ENCODE assay signal across 8 cellular contexts in genomic region chr11:73931039-73931645, GRCh38. TPM values are rescaled to one million over a fixed set of nuclear protein-coding genes. Genes with fewer than 3 reads are reported as not detected.
A peak's percentile ranks its signal among the peaks of the same experiment; 100 is the strongest.
DNase-seq lines count a peak whose midpoint lies in the region; ATAC-seq, FAIRE-seq and TF ChIP-seq lines count a peak whose summit lies in the region.

No MANE protein-coding gene starts in this region.

- DNase-seq in D721Med (ENCODE audit: insufficient read length, low spot score), result no peak
- peak; percentile 58 for DNase-seq in HFF-Myc (ENCODE audit: extremely low read depth, low read depth)
- peak; percentile 84 for DNase-seq in NCI-H69 (lab: John Stamatoyannopoulos, UW)
- DNase-seq in T47D (ENCODE audit: low read depth in 1 of 2, low spot score in 1 of 2), result peak; percentile 51 to 85
- no peak for DNase-seq in left lobe of liver (ENCODE audit: low spot score)
- no peak for DNase-seq in GOT3 (lab: John Stamatoyannopoulos, UW)
- no peak for DNase-seq in activated T-helper 2 cell treated with anti-CD3 and anti-CD28 coated beads, Interferon-gamma antibody, Interleukin-2, Interleukin-4, amounts not matched to agents 10 μg/mL and 5 μg/mL and 100 μg/mL, durations not matched to agents 14 hours and 24 hours and 36 hours (ENCODE audit: low spot score)

- intact Hi-C loops in activated T-helper 2 cell treated with anti-CD3 and anti-CD28 coated beads, Interferon-gamma antibody, Interleukin-2, Interleukin-4, amounts not matched to agents 10 μg/mL and 5 μg/mL and 100 μg/mL, durations not matched to agents 14 hours and 24 hours and 36 hours (cut with micrococcal nuclease), result no loop called here

- H3K27ac Mint-ChIP-seq in activated T-helper 2 cell treated with anti-CD3 and anti-CD28 coated beads, Interferon-gamma antibody, Interleukin-2, Interleukin-4, amounts not matched to agents 10 μg/mL and 5 μg/mL and 100 μg/mL, durations not matched to agents 14 hours and 24 hours and 36 hours, result no peak overlapping the region

- no peak overlapping the region for H3K4me3 Mint-ChIP-seq in activated T-helper 2 cell treated with anti-CD3 and anti-CD28 coated beads, Interferon-gamma antibody, Interleukin-2, Interleukin-4, amounts not matched to agents 10 μg/mL and 5 μg/mL and 100 μg/mL, durations not matched to agents 14 hours and 24 hours and 36 hours (ENCODE audit: low read depth)

- no peaks in the 10 kb centered on the region for H3K4me1 Mint-ChIP-seq in activated T-helper 2 cell treated with anti-CD3 and anti-CD28 coated beads, Interferon-gamma antibody, Interleukin-2, Interleukin-4, amounts not matched to agents 10 μg/mL and 5 μg/mL and 100 μg/mL, durations not matched to agents 14 hours and 24 hours and 36 hours (ENCODE audit: low read depth)

- no peak for FAIRE-seq in D721Med (lab: Jason Lieb, UNC)

- H3K27me3 Mint-ChIP-seq in activated T-helper 2 cell treated with anti-CD3 and anti-CD28 coated beads, Interferon-gamma antibody, Interleukin-2, Interleukin-4, amounts not matched to agents 10 μg/mL and 5 μg/mL and 100 μg/mL, durations not matched to agents 14 hours and 24 hours and 36 hours (ENCODE audit: low read depth), result no peaks in the 10 kb centered on the region

- no peak overlapping the region for H3K4me3 ChIP-seq in HFF-Myc (replicated peaks; ENCODE audit: low read depth, low read length)

- no peaks in the 10 kb centered on the region for H3K9me3 Mint-ChIP-seq in activated T-helper 2 cell treated with anti-CD3 and anti-CD28 coated beads, Interferon-gamma antibody, Interleukin-2, Interleukin-4, amounts not matched to agents 10 μg/mL and 5 μg/mL and 100 μg/mL, durations not matched to agents 14 hours and 24 hours and 36 hours

- H3K36me3 Mint-ChIP-seq in activated T-helper 2 cell treated with anti-CD3 and anti-CD28 coated beads, Interferon-gamma antibody, Interleukin-2, Interleukin-4, amounts not matched to agents 10 μg/mL and 5 μg/mL and 100 μg/mL, durations not matched to agents 14 hours and 24 hours and 36 hours (ENCODE audit: low read depth), result peaks cover 26% of the 10 kb centered on the region

- ATAC-seq in left lobe of liver, result peak; percentile 83
- ATAC-seq in HG02938 (IDR thresholded peaks at IDR 0.05; ENCODE audit: unreplicated experiment), result no peak

- in situ Hi-C loops in T47D (cut with HindIII; ENCODE audit: low pct_unique_long_range_greater_than_20kb, low sequenced_read_pairs), result no loop called here

- TF ChIP-seq CTCF in D721Med (IDR thresholded peaks at IDR 0.05; ENCODE audit: insufficient read depth, missing control alignments) (peak; percentile 63), HFF-Myc (IDR thresholded peaks at IDR 0.05; ENCODE audit: low read depth, low read length, missing control alignments) (peak; percentile 46)

RNA-seq across cellular contexts. Expression of gene DNAJB13, which starts 19.7 kb away (rescaled TPM):
- not detected for total RNA-seq in left lobe of liver
- total RNA-seq in activated T-helper 2 cell treated with anti-CD3 and anti-CD28 coated beads, Interferon-gamma antibody, Interleukin-2, Interleukin-4, amounts not matched to agents 10 μg/mL and 5 μg/mL and 100 μg/mL, durations not matched to agents 14 hours and 24 hours and 36 hours, result 0.44 and 0.52 TPM in 2 replicates

RNA-seq across cellular contexts. Expression of gene UCP2, which starts 51.5 kb away (rescaled TPM):
- 6.1 TPM for total RNA-seq in left lobe of liver
- 429 and 437 TPM in 2 replicates for total RNA-seq in activated T-helper 2 cell treated with anti-CD3 and anti-CD28 coated beads, Interferon-gamma antibody, Interleukin-2, Interleukin-4, amounts not matched to agents 10 μg/mL and 5 μg/mL and 100 μg/mL, durations not matched to agents 14 hours and 24 hours and 36 hours

RNA-seq across cellular contexts. Expression of gene PAAF1, which starts 54.3 kb away (rescaled TPM):
- 9.9 TPM for total RNA-seq in left lobe of liver
- total RNA-seq in activated T-helper 2 cell treated with anti-CD3 and anti-CD28 coated beads, Interferon-gamma antibody, Interleukin-2, Interleukin-4, amounts not matched to agents 10 μg/mL and 5 μg/mL and 100 μg/mL, durations not matched to agents 14 hours and 24 hours and 36 hours, result 25.4 and 28.7 TPM in 2 replicates

RNA-seq across cellular contexts. Expression of gene COA4, which starts 54.5 kb away (rescaled TPM):
- 47.9 TPM for total RNA-seq in left lobe of liver
- total RNA-seq in activated T-helper 2 cell treated with anti-CD3 and anti-CD28 coated beads, Interferon-gamma antibody, Interleukin-2, Interleukin-4, amounts not matched to agents 10 μg/mL and 5 μg/mL and 100 μg/mL, durations not matched to agents 14 hours and 24 hours and 36 hours, result 90.2 and 99.9 TPM in 2 replicates

Comparison
In these comparisons a context has a peak if more than half of its experiments do, and no peak if none do; other contexts are left out.
1. DNase-seq: peak in HFF-Myc (single experiment), NCI-H69 (single experiment) and T47D (2 of 2); none in D721Med (single experiment), left lobe of liver (single experiment), GOT3 (single experiment) and activated T-helper 2 cell treated with anti-CD3 and anti-CD28 coated beads, Interferon-gamma antibody, Interleukin-2, Interleukin-4, amounts not matched to agents 10 μg/mL and 5 μg/mL and 100 μg/mL, durations not matched to agents 14 hours and 24 hours and 36 hours (single experiment).
2. RNA of gene UCP2, which starts 51.5 kb away (total RNA-seq): 429 to 437 TPM in activated T-helper 2 cell treated with anti-CD3 and anti-CD28 coated beads, Interferon-gamma antibody, Interleukin-2, Interleukin-4, amounts not matched to agents 10 μg/mL and 5 μg/mL and 100 μg/mL, durations not matched to agents 14 hours and 24 hours and 36 hours; 6.1 TPM in left lobe of liver (single experiment); every median in the first group is over 10 times any median in the second.